In the genomic region with DNA sequence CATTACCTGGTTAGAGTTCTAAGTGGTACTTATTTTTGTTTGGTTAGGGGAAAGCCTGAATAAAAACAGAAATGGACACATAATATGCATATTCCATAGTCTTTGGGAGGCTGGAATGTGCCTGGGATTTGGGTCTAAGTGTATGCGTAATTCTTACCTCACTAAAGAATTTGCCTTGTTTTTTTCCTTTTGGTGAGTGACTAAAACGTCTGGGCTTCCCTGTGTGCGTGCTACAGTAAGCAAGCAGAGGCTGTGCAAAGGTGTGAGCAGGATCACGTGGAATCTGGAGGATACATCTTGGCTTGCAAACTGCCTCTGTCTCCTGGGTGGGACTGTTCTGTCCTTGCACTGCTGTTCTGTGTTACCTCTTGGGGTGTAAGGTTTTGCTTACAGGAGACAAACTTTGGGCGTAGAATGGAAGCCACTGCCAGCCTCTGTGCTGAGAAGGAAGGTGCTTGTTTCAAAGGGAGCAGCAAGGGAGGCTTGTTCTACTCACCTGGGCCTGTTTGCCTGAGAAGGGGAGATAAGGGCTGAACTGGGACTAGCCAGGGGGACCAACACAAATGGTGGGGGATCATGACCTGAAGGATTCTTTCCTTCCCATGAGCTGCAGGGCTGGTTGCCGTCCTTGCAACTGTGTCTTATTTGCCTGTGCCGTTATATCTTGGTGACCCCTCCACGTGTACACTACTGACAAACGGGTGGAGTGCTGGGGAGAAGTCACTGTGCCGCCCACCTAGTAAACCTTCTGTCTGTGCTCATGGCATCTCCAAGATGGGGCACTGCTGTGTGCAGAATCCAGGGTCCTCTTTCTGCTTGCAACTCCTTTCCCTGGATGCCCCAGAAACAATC, we compare ENCODE assay signal across 8 cellular contexts. TPM values are rescaled to one million over a fixed set of nuclear protein-coding genes. Genes with fewer than 3 reads are reported as not detected.
A peak's percentile ranks its signal among the peaks of the same experiment; 100 is the strongest.
DNase-seq lines count a peak whose midpoint lies in the region; ATAC-seq and TF ChIP-seq lines count a peak whose summit lies in the region.

No MANE protein-coding gene starts in this region.

- TF ChIP-seq POLR2A in prostate gland (IDR thresholded peaks at IDR 0.05): peak; percentile 48

- H3K4me3 ChIP-seq in CD8-positive, alpha-beta T cell (ENCODE audit: low read depth, low read length): peak overlapping the region; percentile 76
- peak overlapping the region; percentile 83 to 97 for H3K4me3 ChIP-seq in prostate gland

- no peak for ATAC-seq in CD8-positive, alpha-beta T cell
- ATAC-seq in GM21786 (IDR thresholded peaks at IDR 0.05; ENCODE audit: unreplicated experiment) (no peak), HG03460 (IDR thresholded peaks at IDR 0.05; ENCODE audit: unreplicated experiment) (no peak)

- H3K27me3 ChIP-seq in CD8-positive, alpha-beta T cell (ENCODE audit: insufficient read depth, low read length): no peaks in the 10 kb centered on the region
- no peaks in the 10 kb centered on the region for H3K27me3 ChIP-seq in prostate gland (replicated peaks; ENCODE audit: insufficient read depth)

- no peak for TF ChIP-seq CTCF in CD8-positive, alpha-beta T cell (IDR thresholded peaks at IDR 0.05)
- no peak for TF ChIP-seq CTCF in prostate gland (IDR thresholded peaks at IDR 0.05)

- no peaks in the 10 kb centered on the region for H3K36me3 ChIP-seq in CD8-positive, alpha-beta T cell (ENCODE audit: insufficient read depth, low read length)
- no peaks in the 10 kb centered on the region for H3K36me3 ChIP-seq in prostate gland

- peak overlapping the region; percentile 99 for H3K27ac ChIP-seq in CD8-positive, alpha-beta T cell (ENCODE audit: low read depth, low read length)
- peak overlapping the region; percentile 100 for H3K27ac ChIP-seq in prostate gland

- peaks cover 71% of the 10 kb centered on the region for H3K4me1 Mint-ChIP-seq in CD8-positive, alpha-beta T cell (ENCODE audit: low read depth)
- peaks cover 76% of the 10 kb centered on the region for H3K4me1 Mint-ChIP-seq in activated T-helper 1 cell treated with anti-CD3 and anti-CD28 coated beads, Interleukin-12 subunit alpha, Interleukin-12 subunit beta, Interleukin-2, Interleukin-4 antibody, amounts not matched to agents 30 ng/mL and 10 ng/mL and 1 ng/mL, durations not matched to agents 14 hours and 24 hours and 36 hours (ENCODE audit: low read depth)

- WGBS in prostate gland: 6% methylated on average over 10 of the region's 10 CpGs

- intact Hi-C loops in CD8-positive, alpha-beta T cell (cut with DNase I, micrococcal nuclease): loop anchor here (1.0 to 10.0 kb wide), 3 partner anchors 70 to 652 kb away; partner anchors contain the start of genes FAM89B (in 1 of the 2), SF1 (in 1 of the 2) and ZNRD2 (in 1 of the 2)
- intact Hi-C loops in activated T-helper 1 cell treated with anti-CD3 and anti-CD28 coated beads, Interleukin-12 subunit alpha, Interleukin-12 subunit beta, Interleukin-2, Interleukin-4 antibody, amounts not matched to agents 30 ng/mL and 10 ng/mL and 1 ng/mL, durations not matched to agents 14 hours and 24 hours and 36 hours (cut with micrococcal nuclease): loop anchor here (1.0 to 2.0 kb wide), 5 partner anchors 9 to 144 kb away; partner anchors contain the start of gene ZNRD2
- intact Hi-C loops in prostate gland (cut with DNase I): no loop called here

- H3K9me3 Mint-ChIP-seq in CD8-positive, alpha-beta T cell: no peaks in the 10 kb centered on the region
- H3K9me3 Mint-ChIP-seq in activated T-helper 1 cell treated with anti-CD3 and anti-CD28 coated beads, Interleukin-12 subunit alpha, Interleukin-12 subunit beta, Interleukin-2, Interleukin-4 antibody, amounts not matched to agents 30 ng/mL and 10 ng/mL and 1 ng/mL, durations not matched to agents 14 hours and 24 hours and 36 hours: no peaks in the 10 kb centered on the region

- peaks cover 51% of the 10 kb centered on the region for H3K36me3 Mint-ChIP-seq in CD8-positive, alpha-beta T cell
- H3K36me3 Mint-ChIP-seq in activated T-helper 1 cell treated with anti-CD3 and anti-CD28 coated beads, Interleukin-12 subunit alpha, Interleukin-12 subunit beta, Interleukin-2, Interleukin-4 antibody, amounts not matched to agents 30 ng/mL and 10 ng/mL and 1 ng/mL, durations not matched to agents 14 hours and 24 hours and 36 hours (ENCODE audit: low read depth): peaks cover 63% of the 10 kb centered on the region

- H3K9me3 ChIP-seq in CD8-positive, alpha-beta T cell (ENCODE audit: low read length): no peaks in the 10 kb centered on the region
- H3K9me3 ChIP-seq in prostate gland: no peaks in the 10 kb centered on the region

- peak in 4 of 7 experiments; percentile 38 to 64 (median 46) for DNase-seq in CD8-positive, alpha-beta T cell
- DNase-seq in LHCN-M2 (ENCODE audit: low read depth) (peak; percentile 64), foreskin melanocyte (peak; percentile 56), prostate gland (ENCODE audit: low spot score) (peak; percentile 76), mucosa of gallbladder (ENCODE audit: low spot score) (no peak)
- no peak for DNase-seq in activated T-helper 1 cell treated with anti-CD3 and anti-CD28 coated beads, Interleukin-12 subunit alpha, Interleukin-12 subunit beta, Interleukin-2, Interleukin-4 antibody, amounts not matched to agents 30 ng/mL and 10 ng/mL and 1 ng/mL, durations not matched to agents 14 hours and 24 hours and 36 hours (ENCODE audit: low spot score)

- POLR2A ChIA-PET in CD8-positive, alpha-beta T cell (lab: Charles Lee): interaction anchor here (2.9 to 19.2 kb wide), 3 partner anchors 9 to 76 kb away, joined by 14 to 1786 read pairs (median 159); partner anchors contain the start of gene MALAT1

- H3K27ac Mint-ChIP-seq in CD8-positive, alpha-beta T cell: peak overlapping the region; percentile 98
- H3K27ac Mint-ChIP-seq in activated T-helper 1 cell treated with anti-CD3 and anti-CD28 coated beads, Interleukin-12 subunit alpha, Interleukin-12 subunit beta, Interleukin-2, Interleukin-4 antibody, amounts not matched to agents 30 ng/mL and 10 ng/mL and 1 ng/mL, durations not matched to agents 14 hours and 24 hours and 36 hours: peak overlapping the region; percentile 99

- CTCF ChIA-PET in CD8-positive, alpha-beta T cell (lab: Charles Lee): no interaction called here

- H3K4me1 ChIP-seq in CD8-positive, alpha-beta T cell (ENCODE audit: insufficient read depth, low read length): peaks cover 59% of the 10 kb centered on the region
- H3K4me1 ChIP-seq in prostate gland (replicated peaks): no peaks in the 10 kb centered on the region

- peak overlapping the region; percentile 94 for H3K4me3 Mint-ChIP-seq in CD8-positive, alpha-beta T cell
- peak overlapping the region; percentile 99 for H3K4me3 Mint-ChIP-seq in activated T-helper 1 cell treated with anti-CD3 and anti-CD28 coated beads, Interleukin-12 subunit alpha, Interleukin-12 subunit beta, Interleukin-2, Interleukin-4 antibody, amounts not matched to agents 30 ng/mL and 10 ng/mL and 1 ng/mL, durations not matched to agents 14 hours and 24 hours and 36 hours

- H3K27me3 Mint-ChIP-seq in CD8-positive, alpha-beta T cell (ENCODE audit: low read depth): no peaks in the 10 kb centered on the region
- H3K27me3 Mint-ChIP-seq in activated T-helper 1 cell treated with anti-CD3 and anti-CD28 coated beads, Interleukin-12 subunit alpha, Interleukin-12 subunit beta, Interleukin-2, Interleukin-4 antibody, amounts not matched to agents 30 ng/mL and 10 ng/mL and 1 ng/mL, durations not matched to agents 14 hours and 24 hours and 36 hours (ENCODE audit: insufficient read depth): peaks cover 10% of the 10 kb centered on the region

RNA-seq across cellular contexts. Expression of gene NEAT1, which starts 4.5 kb away (rescaled TPM):
- 100 to 1,000 TPM; 198 to 201 TPM for total RNA-seq in CD8-positive, alpha-beta T cell
- total RNA-seq in LHCN-M2 (2014; rRNA removed): 29.4 and 37.8 TPM in 2 replicates
- polyA plus RNA-seq in LHCN-M2 (2012): 88.5 TPM
- 507 and 517 TPM in 2 replicates for total RNA-seq in activated T-helper 1 cell treated with anti-CD3 and anti-CD28 coated beads, Interleukin-12 subunit alpha, Interleukin-12 subunit beta, Interleukin-2, Interleukin-4 antibody, amounts not matched to agents 30 ng/mL and 10 ng/mL and 1 ng/mL, durations not matched to agents 14 hours and 24 hours and 36 hours
- 1,000 to 10,000 TPM in 1 of 2 donors, 100 to 1,000 TPM in 1; 110 to 1,326 TPM for total RNA-seq in prostate gland
- 1,012 TPM for total RNA-seq in mucosa of gallbladder

RNA-seq across cellular contexts. Expression of gene FRMD8, which starts 40.6 kb away (rescaled TPM):
- 10 to 100 TPM; 18.4 to 20.8 TPM for total RNA-seq in CD8-positive, alpha-beta T cell
- total RNA-seq in LHCN-M2 (2014; rRNA removed): 40.7 and 58.7 TPM in 2 replicates
- polyA plus RNA-seq in LHCN-M2 (2012): 19.7 TPM
- 40.5 and 42.3 TPM in 2 replicates for total RNA-seq in activated T-helper 1 cell treated with anti-CD3 and anti-CD28 coated beads, Interleukin-12 subunit alpha, Interleukin-12 subunit beta, Interleukin-2, Interleukin-4 antibody, amounts not matched to agents 30 ng/mL and 10 ng/mL and 1 ng/mL, durations not matched to agents 14 hours and 24 hours and 36 hours
- total RNA-seq in prostate gland: 100 to 1,000 TPM in 1 of 2 donors, 10 to 100 TPM in 1; 36.1 to 106 TPM
- total RNA-seq in mucosa of gallbladder: 40.8 TPM

RNA-seq across cellular contexts. Expression of gene SLC25A45, which starts 44.6 kb away (rescaled TPM):
- total RNA-seq in CD8-positive, alpha-beta T cell: 10 to 100 TPM; 27.8 to 29.6 TPM
- total RNA-seq in LHCN-M2 (2014; rRNA removed) (1.4 and 2.3 TPM in 2 replicates), prostate gland (10 to 100 TPM; 11.7 to 13.3 TPM), mucosa of gallbladder (7.1 TPM)
- polyA plus RNA-seq in LHCN-M2 (2012): 1.5 TPM
- 15.3 and 19.4 TPM in 2 replicates for total RNA-seq in activated T-helper 1 cell treated with anti-CD3 and anti-CD28 coated beads, Interleukin-12 subunit alpha, Interleukin-12 subunit beta, Interleukin-2, Interleukin-4 antibody, amounts not matched to agents 30 ng/mL and 10 ng/mL and 1 ng/mL, durations not matched to agents 14 hours and 24 hours and 36 hours

Comparison
In these comparisons a context has a peak if more than half of its experiments do, and no peak if none do; other contexts are left out.
1. DNase-seq: peak in CD8-positive, alpha-beta T cell (4 of 7), LHCN-M2 (single experiment), foreskin melanocyte (single experiment) and prostate gland (single experiment); none in activated T-helper 1 cell treated with anti-CD3 and anti-CD28 coated beads, Interleukin-12 subunit alpha, Interleukin-12 subunit beta, Interleukin-2, Interleukin-4 antibody, amounts not matched to agents 30 ng/mL and 10 ng/mL and 1 ng/mL, durations not matched to agents 14 hours and 24 hours and 36 hours (single experiment) and mucosa of gallbladder (single experiment).